34 cellular contexts compared by ENCODE assay signal in genomic region chr5:150603491-150603890, GRCh38. TPM values are rescaled to one million over a fixed set of nuclear protein-coding genes. Genes with fewer than 3 reads are reported as not detected.
DNase-seq lines count a peak whose midpoint lies in the region; ATAC-seq, FAIRE-seq and TF ChIP-seq lines count a peak whose summit lies in the region.
"Had no signal": no experiment of that assay in that cellular context is flagged by ENCODE, and none has a peak within 500 bp of the region (broad histone marks: within the 10 kb centered on the region; RNA-seq: fewer than 3 reads in every experiment).

No MANE protein-coding gene starts in this region.

- H3K27ac Mint-ChIP-seq in WTC11: peak overlapping the region; percentile 66; the same call in 1 of the 2 replicates
- peak overlapping the region; percentile 47 for H3K27ac Mint-ChIP-seq in nephron progenitor cell
- H3K27ac Mint-ChIP-seq: activated naive CD8-positive, alpha-beta T cell treated with anti-CD3 and anti-CD28 coated beads, Interleukin-2, amount 10 ng/mL, durations not matched to agents 7 days and 5 days; CD8-positive, alpha-beta T cell; H9; T-helper 17 cell had no signal

- ATAC-seq in WTC11 (no peak), heart right ventricle (peak in 1 of 8 donors; percentile 1), HG02759 (IDR thresholded peaks at IDR 0.05; ENCODE audit: unreplicated experiment) (no peak)
- ATAC-seq: activated CD4-positive, CD25-positive, alpha-beta regulatory T cell treated with anti-CD3 and anti-CD28 coated beads, Interleukin-2, amount 50 U/mL, for 24 hours; CD8-positive, alpha-beta T cell; left lung; PC-3; T-helper 17 cell had no signal

- no peaks in the 10 kb centered on the region for H3K27me3 Mint-ChIP-seq in WTC11 (ENCODE audit: low read depth)
- no peaks in the 10 kb centered on the region for H3K27me3 Mint-ChIP-seq in nephron progenitor cell (ENCODE audit: low read depth, poor library complexity)
- H3K27me3 Mint-ChIP-seq: activated naive CD8-positive, alpha-beta T cell treated with anti-CD3 and anti-CD28 coated beads, Interleukin-2, amount 10 ng/mL, durations not matched to agents 7 days and 5 days had no signal

- DNase-seq in WTC11 (ENCODE audit: low spot score): no peak
- no peak for DNase-seq in heart right ventricle
- DNase-seq in nephron progenitor cell: no peak
- peak; percentile 33 for DNase-seq in spleen
- DNase-seq in glomerular visceral epithelial cell (ENCODE audit: extremely low spot score): no peak
- DNase-seq in frontal cortex (ENCODE audit: low spot score in 2 of 2): no peak
- DNase-seq in T-helper 1 cell: no peak
- DNase-seq: activated CD4-positive, alpha-beta T cell treated with anti-CD3 and anti-CD28 coated beads, Interleukin-2, amount 50 U/mL, for 48 hours; activated gamma-delta T cell treated with Interleukin-2 at 50 U/mL for 16 hours; activated naive CD8-positive, alpha-beta T cell treated with anti-CD3 and anti-CD28 coated beads, Interleukin-2, amount 10 ng/mL, durations not matched to agents 7 days and 5 days; activated T-cell treated with anti-CD3 and anti-CD28 coated beads, Interleukin-2, amount 50 U/mL, for 48 hours; AML-193; CD8-positive, alpha-beta T cell; cerebellar nuclear complex; H9; MG63; NCI-H1930; NCI-H2171 treated with DMSO at 0.1 percent for 48 hours; NCI-H510A treated with DMSO at 0.1 percent for 48 hours; nucleus accumbens; PC-3; SK-N-SH; stimulated activated naive CD4-positive, alpha-beta T cell treated with Interleukin-2 at 50 U/mL for 16 hours; T-helper 17 cell; testis; uterus had no signal

- intact Hi-C loops in heart right ventricle (cut with DNase I) (no loop called here), spleen (cut with DNase I; ENCODE audit: low total_unique reads) (no loop called here)

- CTCF ChIA-PET in WTC11 (lab: Charles Lee): interaction anchor here (0.7 to 1.5 kb wide), 5 partner anchors 9 to 29 kb away, joined by 3 to 5 read pairs (median 4); no protein-coding TSS in a partner anchor

- H3K4me3 Mint-ChIP-seq in WTC11 (no peak overlapping the region), nephron progenitor cell (no peak overlapping the region)
- H3K4me3 Mint-ChIP-seq: activated naive CD8-positive, alpha-beta T cell treated with anti-CD3 and anti-CD28 coated beads, Interleukin-2, amount 10 ng/mL, durations not matched to agents 7 days and 5 days; CD8-positive, alpha-beta T cell; H9; T-helper 17 cell had no signal

- H3K27ac ChIP-seq in heart right ventricle (peak overlapping the region; percentile 50 to 90 (median 85)), spleen (peak overlapping the region in 7 of 8 donors; percentile 51 to 71 (median 64))
- H3K27ac ChIP-seq: KMS-11, testis had no signal

- POLR2A ChIA-PET in WTC11 (lab: Charles Lee): no interaction called here

- H3K4me1 Mint-ChIP-seq in WTC11 (0 out of 2 replicates have a peak, but pooled peaks cover 4% of the 10 kb centered on the region), nephron progenitor cell (peaks cover 38% of the 10 kb centered on the region)
- H3K4me1 Mint-ChIP-seq: activated naive CD8-positive, alpha-beta T cell treated with anti-CD3 and anti-CD28 coated beads, Interleukin-2, amount 10 ng/mL, durations not matched to agents 7 days and 5 days had no signal

- H3K27me3 ChIP-seq in heart right ventricle (no peaks in the 10 kb centered on the region), spleen (replicated peaks in 1 of 7) (no peaks in the 10 kb centered on the region)
- H3K27me3 ChIP-seq: left lung, MG63, testis, uterus had no signal

- H3K4me3 ChIP-seq in heart right ventricle: no peak overlapping the region
- H3K4me3 ChIP-seq in spleen: no peak overlapping the region
- H3K4me3 ChIP-seq: left lung, MG63, skin epidermis, testis, uterus had no signal

- H3K4me1 ChIP-seq in heart right ventricle (peaks cover 28 to 90% (median 67%) of the 10 kb centered on the region in 9 donors), spleen (peaks cover 0 to 72% (median 40%) of the 10 kb centered on the region in 6 donors)

- WGBS in heart right ventricle, 2 donors: 60 to 84% methylated on average over 3 of the region's 3 CpGs
- WGBS in spleen, 5 donors: 52 to 86% (median 69%) methylated on average over 3 of the region's 3 CpGs

- H3K36me3 Mint-ChIP-seq in WTC11 (no peaks in the 10 kb centered on the region), nephron progenitor cell (ENCODE audit: low read depth) (no peaks in the 10 kb centered on the region)
- H3K36me3 Mint-ChIP-seq: activated naive CD8-positive, alpha-beta T cell treated with anti-CD3 and anti-CD28 coated beads, Interleukin-2, amount 10 ng/mL, durations not matched to agents 7 days and 5 days; CD8-positive, alpha-beta T cell had no signal

- H3K9me3 Mint-ChIP-seq in WTC11 (no peaks in the 10 kb centered on the region), nephron progenitor cell (no peaks in the 10 kb centered on the region)
- H3K9me3 Mint-ChIP-seq: activated naive CD8-positive, alpha-beta T cell treated with anti-CD3 and anti-CD28 coated beads, Interleukin-2, amount 10 ng/mL, durations not matched to agents 7 days and 5 days; CD8-positive, alpha-beta T cell; H9 had no signal

- TF ChIP-seq CTCF in WTC11 (IDR thresholded peaks at IDR 0.05) (no peak), heart right ventricle (IDR thresholded peaks at IDR 0.05) (no peak), nephron progenitor cell (IDR thresholded peaks at IDR 0.05) (no peak), spleen (IDR thresholded peaks at IDR 0.05 in 8 of 11, conservative IDR thresholded peaks at IDR 0.05 in 3 of 11) (no peak)

- H3K36me3 ChIP-seq in heart right ventricle (no peaks in the 10 kb centered on the region), spleen (no peaks in the 10 kb centered on the region)
- H3K36me3 ChIP-seq: left lung, MG63, uterus had no signal

- TF ChIP-seq POLR2A in spleen (IDR thresholded peaks at IDR 0.05): no peak

- FAIRE-seq in frontal cortex (lab: Jason Lieb, UNC): no peak
- FAIRE-seq: endothelial cell of umbilical vein, GM18507, GM19239 had no signal

- no peaks in the 10 kb centered on the region for H3K9me3 ChIP-seq in heart right ventricle
- H3K9me3 ChIP-seq in spleen: no peaks in the 10 kb centered on the region
- H3K9me3 ChIP-seq: left lung, MG63, SK-N-SH, testis, uterus had no signal

TF ChIP-seq in WTC11, 78 proteins besides CTCF, POLR2A, EP300 and RAD21 (continues in another document):
- TF ChIP-seq MXD4 (CRISPR knock-in tag; IDR thresholded peaks at IDR 0.05; ENCODE audit: borderline replicate concordance): no peak
- no peak for TF ChIP-seq FOXJ3 (CRISPR knock-in tag; IDR thresholded peaks at IDR 0.05; ENCODE audit: borderline replicate concordance)
- TF ChIP-seq GTF2I (CRISPR knock-in tag; conservative IDR thresholded peaks at IDR 0.05): no peak
- no peak for TF ChIP-seq ELF4 (CRISPR knock-in tag; IDR thresholded peaks at IDR 0.05; ENCODE audit: low read depth)
- no peak for TF ChIP-seq PRDM15 (CRISPR knock-in tag; IDR thresholded peaks at IDR 0.05)
- no peak for TF ChIP-seq SMAD3 (CRISPR knock-in tag; IDR thresholded peaks at IDR 0.05; ENCODE audit: borderline replicate concordance)
- no peak for TF ChIP-seq PRRX2 (CRISPR knock-in tag; IDR thresholded peaks at IDR 0.05)

RNA-seq across cellular contexts. Expression of gene SYNPO, which starts 37.0 kb away (rescaled TPM):
- 2.1 to 2.7 TPM (median 2.6 TPM) in 3 replicates for total RNA-seq in WTC11 (2021)
- 100 to 1,000 TPM; 589 to 777 (median 703) TPM for total RNA-seq in heart right ventricle
- 100 to 1,000 TPM; 129 to 344 TPM for polyA plus RNA-seq in heart right ventricle
- 100 to 1,000 TPM in 2 of 7 donors, 10 to 100 TPM in 5; 38.9 to 133 (median 68.9) TPM for total RNA-seq in spleen
- 10 to 100 TPM in 1 of 3 donors, 1 to 10 TPM in 2; 6.9 to 28.0 (median 9.3) TPM for polyA plus RNA-seq in spleen
- total RNA-seq in frontal cortex: 3.7 TPM

RNA-seq across cellular contexts. Expression of gene MYOZ3, which starts 57.6 kb away (rescaled TPM):
- 11.6 to 14.5 TPM (median 13.7 TPM) in 3 replicates for total RNA-seq in WTC11 (2021)
- 10 to 100 TPM in 2 of 10 donors, 1 to 10 TPM in 8; 4.5 to 12.2 (median 6.0) TPM for total RNA-seq in heart right ventricle
- polyA plus RNA-seq in heart right ventricle: 1 to 10 TPM in 1 of 2 donors, under 1 TPM in 1; 0.91 to 4.1 TPM
- total RNA-seq in spleen: 1 to 10 TPM in 3 of 7 donors, under 1 TPM in 3, not detected in 1; 0.26 to 1.2 (median 0.81) TPM
- under 1 TPM; 0.04 to 0.32 (median 0.14) TPM for polyA plus RNA-seq in spleen
- total RNA-seq in frontal cortex: 3.7 TPM
- total RNA-seq: CD8-positive, alpha-beta T cell; PC-3; T-helper 17 cell had no signal
